9 cellular contexts compared by ENCODE assay signal in the genomic region with DNA sequence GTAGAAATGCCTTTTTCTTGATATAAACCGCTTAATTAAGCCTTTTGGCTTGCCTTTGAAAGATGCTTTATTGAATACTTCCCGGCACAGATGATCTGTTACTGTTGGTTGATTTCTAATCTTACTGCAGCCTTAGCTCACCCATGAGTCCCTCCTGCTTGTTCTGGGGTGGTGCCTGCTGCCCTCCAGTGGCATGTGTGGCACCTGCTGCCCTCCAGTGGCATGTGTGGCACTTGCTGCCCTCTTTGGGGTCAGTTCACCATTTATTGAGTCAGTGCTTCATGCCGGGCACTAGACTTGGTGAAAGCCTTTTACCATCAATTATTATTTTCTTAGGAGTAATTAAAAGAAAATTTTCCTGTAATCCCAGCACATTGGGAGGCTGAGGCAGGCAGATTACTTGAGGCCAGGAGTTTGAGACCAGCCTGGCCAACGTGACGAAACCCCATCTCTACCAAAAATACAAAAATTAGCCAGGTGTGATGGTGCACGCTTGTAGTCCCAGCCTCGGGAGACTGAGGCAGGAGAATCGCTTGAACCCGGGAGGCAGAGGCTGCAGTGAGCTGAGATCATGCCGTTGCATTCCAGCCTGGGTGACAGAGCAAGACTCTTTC. TPM values are rescaled to one million over a fixed set of nuclear protein-coding genes. Genes with fewer than 3 reads are reported as not detected.
DNase-seq lines count a peak whose midpoint lies in the region; ATAC-seq and TF ChIP-seq lines count a peak whose summit lies in the region.
"Had no signal": no experiment of that assay in that cellular context is flagged by ENCODE, and none has a peak within 500 bp of the region (broad histone marks: within the 10 kb centered on the region; RNA-seq: fewer than 3 reads in every experiment).

No MANE protein-coding gene starts in this region.

- H3K27me3 ChIP-seq in Caco-2 (replicated peaks; ENCODE audit: control insufficient read depth, insufficient read depth, low read length) (no peaks in the 10 kb centered on the region), thoracic aorta (replicated peaks; ENCODE audit: insufficient read depth) (no peaks in the 10 kb centered on the region)

- H3K9me3 Mint-ChIP-seq in Caco-2 (ENCODE audit: unreplicated experiment) (no peaks in the 10 kb centered on the region), osteocyte (ENCODE audit: unreplicated experiment) (no peaks in the 10 kb centered on the region)
- H3K9me3 Mint-ChIP-seq in activated T-helper 17 cell treated with anti-CD3 and anti-CD28 coated beads, Interleukin-2, amount 50 U/mL, for 72 hours: no peaks in the 10 kb centered on the region
- H3K9me3 Mint-ChIP-seq: activated naive CD4-positive, alpha-beta T cell treated with anti-CD3 and anti-CD28 coated beads, Interleukin-2, amount 50 U/mL, for 24 hours had no signal

- H3K36me3 Mint-ChIP-seq in Caco-2 (ENCODE audit: insufficient read depth, unreplicated experiment) (peaks cover 16% of the 10 kb centered on the region), osteocyte (ENCODE audit: unreplicated experiment) (peaks cover 13% of the 10 kb centered on the region)
- no peaks in the 10 kb centered on the region for H3K36me3 Mint-ChIP-seq in activated T-helper 17 cell treated with anti-CD3 and anti-CD28 coated beads, Interleukin-2, amount 50 U/mL, for 72 hours (ENCODE audit: low read depth)

- BruUV-seq in Caco-2 (replicated peaks; lab: Mats Ljungman, UMichigan): no TSS peak

- TF ChIP-seq CTCF in Caco-2 (IDR thresholded peaks at IDR 0.05; ENCODE audit: insufficient read depth in 1 of 2, low read depth in 1 of 2, low read length in 1 of 2, severe bottlenecking in 1 of 2, unreplicated experiment in 1 of 2) (peak; percentile 53 to 80), fibroblast of villous mesenchyme (IDR thresholded peaks at IDR 0.05; ENCODE audit: insufficient read depth, low read depth, low read length) (peak; percentile 88), osteocyte (IDR thresholded peaks at IDR 0.05) (peak; percentile 91), thoracic aorta (IDR thresholded peaks at IDR 0.05) (peak; percentile 82)

- H3K27ac Mint-ChIP-seq in Caco-2 (ENCODE audit: unreplicated experiment) (no peak overlapping the region), osteocyte (ENCODE audit: unreplicated experiment) (peak overlapping the region; percentile 97)
- H3K27ac Mint-ChIP-seq in activated T-helper 17 cell treated with anti-CD3 and anti-CD28 coated beads, Interleukin-2, amount 50 U/mL, for 72 hours: no peak overlapping the region
- H3K27ac Mint-ChIP-seq: activated naive CD4-positive, alpha-beta T cell treated with anti-CD3 and anti-CD28 coated beads, Interleukin-2, amount 50 U/mL, for 24 hours had no signal

- intact Hi-C loops in Caco-2 (cut with micrococcal nuclease; ENCODE audit: unreplicated experiment): loop anchor here (1.0 to 2.0 kb wide), 2 partner anchors 29 to 180 kb away; no protein-coding TSS in a partner anchor

- ATAC-seq in activated T-helper 17 cell treated with anti-CD3 and anti-CD28 coated beads, Interleukin-2, amount 50 U/mL, for 72 hours (replicated peaks): peak; percentile 97
- peak; percentile 33 for ATAC-seq in thoracic aorta (ENCODE audit: insufficient number of reproducible peaks, low FRiP score, low read depth)
- ATAC-seq in GM21576 (IDR thresholded peaks at IDR 0.05; ENCODE audit: unreplicated experiment): no peak

- H3K9me3 ChIP-seq in Caco-2: no peaks in the 10 kb centered on the region
- no peaks in the 10 kb centered on the region for H3K9me3 ChIP-seq in thoracic aorta

- H3K27ac ChIP-seq in thoracic aorta: peak overlapping the region; percentile 81 to 93

- H3K27me3 Mint-ChIP-seq in Caco-2 (ENCODE audit: insufficient read depth, unreplicated experiment) (no peaks in the 10 kb centered on the region), osteocyte (ENCODE audit: unreplicated experiment) (no peaks in the 10 kb centered on the region)
- H3K27me3 Mint-ChIP-seq in activated T-helper 17 cell treated with anti-CD3 and anti-CD28 coated beads, Interleukin-2, amount 50 U/mL, for 72 hours: no peaks in the 10 kb centered on the region
- H3K27me3 Mint-ChIP-seq: activated naive CD4-positive, alpha-beta T cell treated with anti-CD3 and anti-CD28 coated beads, Interleukin-2, amount 50 U/mL, for 24 hours had no signal

- H3K36me3 ChIP-seq in Caco-2 (ENCODE audit: control insufficient read depth, insufficient read depth, low read length) (no peaks in the 10 kb centered on the region), thoracic aorta (no peaks in the 10 kb centered on the region)

- H3K4me3 ChIP-seq in Caco-2 (ENCODE audit: low read depth, low read length): no peak overlapping the region
- no peak overlapping the region for H3K4me3 ChIP-seq in fibroblast of villous mesenchyme (ENCODE audit: low read depth, low read length)
- H3K4me3 ChIP-seq in thoracic aorta: peak overlapping the region; percentile 11

- no peak overlapping the region for H3K4me3 Mint-ChIP-seq in Caco-2 (ENCODE audit: unreplicated experiment)
- H3K4me3 Mint-ChIP-seq in activated T-helper 17 cell treated with anti-CD3 and anti-CD28 coated beads, Interleukin-2, amount 50 U/mL, for 72 hours: no peak overlapping the region
- H3K4me3 Mint-ChIP-seq in osteocyte (ENCODE audit: unreplicated experiment): peak overlapping the region; percentile 69
- H3K4me3 Mint-ChIP-seq: activated naive CD4-positive, alpha-beta T cell treated with anti-CD3 and anti-CD28 coated beads, Interleukin-2, amount 50 U/mL, for 24 hours had no signal

- peaks cover 6% of the 10 kb centered on the region for H3K4me1 Mint-ChIP-seq in Caco-2 (ENCODE audit: low read depth, unreplicated experiment)
- H3K4me1 Mint-ChIP-seq in activated T-helper 17 cell treated with anti-CD3 and anti-CD28 coated beads, Interleukin-2, amount 50 U/mL, for 72 hours: peaks cover 4% of the 10 kb centered on the region
- H3K4me1 Mint-ChIP-seq in osteocyte (ENCODE audit: unreplicated experiment): peaks cover 72% of the 10 kb centered on the region

- CTCF ChIA-PET in Caco-2 (lab: Charles Lee): interaction anchor here (0.6 to 3.1 kb wide), 10 partner anchors 8 to 201 kb away, joined by 3 to 26 read pairs (median 5); no protein-coding TSS in a partner anchor

- DNase-seq in Caco-2: peak in 1 of 2 experiments; percentile 64
- DNase-seq in HUDEP-2 (lab: John Stamatoyannopoulos, UW; ENCODE audit: unreplicated experiment in 76 of 76): peak in 72 of 76 experiments; percentile 20 to 87 (median 68)
- peak; percentile 86 for DNase-seq in RPMI8226
- peak; percentile 80 for DNase-seq in fibroblast of villous mesenchyme (ENCODE audit: low read depth)
- DNase-seq in osteocyte (ENCODE audit: extremely low spot score, unreplicated experiment): peak; percentile 87
- no peak for DNase-seq in thoracic aorta (ENCODE audit: low spot score)

- POLR2A ChIA-PET in Caco-2 (lab: Charles Lee): interaction anchor here (1.2 kb wide), 1 partner anchor 116 kb away, joined by 3 read pairs; no protein-coding TSS in a partner anchor

- H3K4me1 ChIP-seq in Caco-2 (no peaks in the 10 kb centered on the region), thoracic aorta (ENCODE audit: control insufficient read depth in 1 of 2, low read depth in 2 of 2) (peaks cover 42 to 69% of the 10 kb centered on the region in 2 donors)

RNA-seq across cellular contexts. Expression of gene ADARB1, which starts 54.3 kb away (rescaled TPM):
- total RNA-seq in Caco-2 (2022) (25.4 and 25.8 TPM in 2 replicates), fibroblast of villous mesenchyme (14.5 and 16.4 TPM in 2 replicates), osteocyte (126 and 130 TPM in 2 replicates), thoracic aorta (100 to 1,000 TPM; 124 to 201 TPM)
- 10 to 100 TPM; 22.7 to 32.0 TPM for total RNA-seq in activated T-helper 17 cell treated with anti-CD3 and anti-CD28 coated beads, Interleukin-2, amount 50 U/mL, for 72 hours
